ENCODE assay signal across 10 cellular contexts in the genomic region with DNA sequence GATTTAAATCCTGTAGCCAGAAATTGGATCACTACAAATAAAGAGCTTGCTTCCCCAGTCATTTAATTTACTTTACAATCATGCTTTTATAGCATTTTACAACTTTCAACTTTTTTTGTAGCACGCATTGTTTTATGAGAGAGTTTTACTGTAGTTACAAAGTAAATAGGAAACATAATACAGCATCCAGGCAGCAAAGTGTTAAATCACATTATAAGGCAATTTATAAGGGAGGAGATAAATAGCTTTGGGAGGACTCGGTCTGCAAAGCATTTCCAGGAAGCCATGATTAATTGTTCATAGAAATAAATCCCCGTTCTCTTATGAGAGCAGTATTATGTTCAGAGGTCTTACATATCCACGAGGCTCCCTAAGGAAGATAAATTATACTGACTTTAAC.
"Had no signal": no experiment of that assay in that cellular context is flagged by ENCODE, and none has a peak within 500 bp of the region (broad histone marks: within the 10 kb centered on the region; RNA-seq: fewer than 3 reads in every experiment).

No MANE protein-coding gene starts in this region.

- DNase-seq: H7, HFFc6, KBM-7 had no signal

- FAIRE-seq: H1, HepG2 had no signal

- H3K4me1 Mint-ChIP-seq: GM23338, IgD-negative memory B cell had no signal

- H3K27me3 Mint-ChIP-seq: IgD-negative memory B cell had no signal

- H3K36me3 Mint-ChIP-seq: IgD-negative memory B cell had no signal

- H3K36me3 ChIP-seq: HAP-1 had no signal

- H3K4me3 ChIP-seq: GM23338, HAP-1 had no signal

- H3K27ac Mint-ChIP-seq: GM23338, HFFc6, IgD-negative memory B cell had no signal

- H3K4me1 ChIP-seq: HAP-1 had no signal

- H3K27ac ChIP-seq: HL-60 had no signal

- ATAC-seq: GM23338, HCT116, HepG2 had no signal

- H2AFZ ChIP-seq: GM23338 had no signal

- H3K4me3 Mint-ChIP-seq: GM23338, HFFc6, IgD-negative memory B cell had no signal

- H3K4me2 ChIP-seq: GM23338 had no signal
